ENCODE assay signal across 8 cellular contexts in the genomic region with DNA sequence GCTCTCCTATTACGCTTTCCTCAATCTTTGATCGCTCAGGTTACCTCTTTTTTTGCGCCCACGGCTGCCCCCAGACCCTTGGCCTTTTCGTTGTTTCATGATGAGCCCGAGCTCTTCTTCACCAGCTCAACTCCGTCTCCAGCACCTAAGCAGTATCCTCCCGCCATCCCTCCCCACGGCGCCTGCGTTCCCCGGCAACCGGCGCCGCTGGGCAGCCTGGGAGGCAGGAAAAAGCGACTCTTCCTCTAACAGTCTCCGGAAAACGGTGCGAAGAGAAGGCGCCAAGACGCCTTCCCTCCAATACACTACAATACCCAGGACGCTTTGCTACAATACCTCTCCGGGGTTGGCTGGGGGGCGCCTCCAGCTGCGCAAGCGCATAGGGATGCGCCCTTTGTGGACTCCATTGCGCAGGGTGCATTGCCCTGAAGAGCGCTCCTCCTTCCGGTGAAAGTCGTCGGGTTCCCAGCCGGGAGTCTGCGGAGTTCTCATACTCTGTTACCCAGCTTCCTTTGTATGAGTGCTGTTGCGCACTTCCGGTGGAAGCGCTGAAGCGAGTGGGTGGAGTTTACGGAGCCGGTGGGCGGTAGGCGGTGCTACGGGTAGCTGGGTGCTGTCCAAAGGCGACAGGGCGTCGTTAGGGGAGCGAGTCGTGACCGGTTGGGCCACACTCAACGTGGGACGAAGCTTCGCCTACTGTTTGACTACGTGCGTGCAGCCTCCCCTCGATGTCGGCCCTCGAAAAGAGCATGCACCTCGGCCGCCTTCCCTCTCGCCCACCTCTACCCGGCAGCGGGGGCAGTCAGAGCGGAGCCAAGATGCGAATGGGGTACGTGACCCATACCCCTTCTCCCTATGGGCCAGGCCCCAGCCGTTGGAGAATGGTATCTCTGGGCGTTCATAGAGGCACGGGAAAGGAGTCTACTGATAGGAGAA. TPM values are rescaled to one million over a fixed set of nuclear protein-coding genes. Genes with fewer than 3 reads are reported as not detected.
A peak's percentile ranks its signal among the peaks of the same experiment; 100 is the strongest.
DNase-seq lines count a peak whose midpoint lies in the region; ATAC-seq and TF ChIP-seq lines count a peak whose summit lies in the region.

A gene with protein sequence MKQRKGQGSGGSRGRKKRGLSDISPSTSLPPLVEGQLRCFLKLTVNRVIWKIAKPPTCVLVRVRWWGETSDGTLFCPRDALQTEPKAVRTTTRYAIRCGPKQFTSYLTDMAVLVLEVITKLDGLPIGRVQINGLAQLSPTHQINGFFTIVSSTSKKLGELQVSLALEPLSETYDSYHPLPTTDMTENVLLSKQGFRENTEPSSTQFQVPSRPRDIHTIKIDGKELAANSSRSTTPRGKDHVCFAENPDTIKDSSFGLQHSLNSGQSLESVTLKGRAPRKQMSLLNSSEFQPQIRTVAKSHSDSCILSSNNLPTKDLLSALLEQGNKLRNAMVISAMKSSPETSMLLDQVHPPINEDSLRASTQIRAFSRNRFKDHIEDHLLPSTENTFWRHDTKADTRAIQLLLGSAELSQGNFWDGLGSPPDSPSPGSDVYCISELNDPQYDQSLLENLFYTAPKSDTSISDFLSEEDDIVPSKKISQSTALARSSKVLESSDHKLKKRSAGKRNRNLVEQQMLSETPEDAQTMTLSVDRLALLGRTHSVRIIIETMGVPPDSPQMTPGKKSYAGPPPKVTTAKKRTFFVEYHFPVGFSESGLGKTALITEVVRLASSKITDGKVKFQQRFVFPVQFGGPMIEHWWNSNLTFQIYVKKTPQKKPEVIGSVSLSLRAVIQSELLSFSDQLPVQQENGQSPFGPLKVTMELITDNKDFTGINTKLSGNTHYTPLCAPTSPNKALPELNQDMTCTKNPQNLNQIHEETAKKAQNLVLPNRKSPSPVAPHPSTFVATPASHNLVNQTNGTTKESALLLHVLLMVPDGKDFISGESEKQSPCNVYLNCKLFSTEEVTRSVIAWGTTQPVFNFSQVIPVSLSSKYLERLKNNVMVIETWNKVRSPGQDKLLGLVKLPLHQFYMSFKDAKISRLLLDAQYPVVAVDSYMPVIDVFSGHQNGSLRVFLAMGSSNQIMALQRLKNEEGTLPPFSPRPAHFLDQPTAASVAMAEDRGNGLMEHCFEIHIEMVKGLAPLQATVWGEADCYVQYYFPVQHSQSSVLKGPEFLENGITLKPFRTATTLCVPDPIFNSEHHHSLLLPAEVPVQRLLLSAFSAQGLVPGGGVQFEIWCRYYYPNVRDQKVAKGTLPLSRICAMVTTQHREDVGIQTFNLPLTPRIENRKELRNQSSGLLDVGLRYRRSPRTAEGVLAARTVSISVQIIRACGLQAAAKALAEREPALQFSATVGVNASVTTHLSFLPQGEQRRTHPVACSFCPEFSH (N-terminal part only) (minus strand): TSS at position 309 of the 936 bp plus-strand sequence. CDS start 210 bp downstream, at position 99.
A gene with protein sequence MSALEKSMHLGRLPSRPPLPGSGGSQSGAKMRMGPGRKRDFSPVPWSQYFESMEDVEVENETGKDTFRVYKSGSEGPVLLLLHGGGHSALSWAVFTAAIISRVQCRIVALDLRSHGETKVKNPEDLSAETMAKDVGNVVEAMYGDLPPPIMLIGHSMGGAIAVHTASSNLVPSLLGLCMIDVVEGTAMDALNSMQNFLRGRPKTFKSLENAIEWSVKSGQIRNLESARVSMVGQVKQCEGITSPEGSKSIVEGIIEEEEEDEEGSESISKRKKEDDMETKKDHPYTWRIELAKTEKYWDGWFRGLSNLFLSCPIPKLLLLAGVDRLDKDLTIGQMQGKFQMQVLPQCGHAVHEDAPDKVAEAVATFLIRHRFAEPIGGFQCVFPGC (plus strand): TSS at position 596 of the 936 bp plus-strand sequence. CDS start 133 bp downstream, at position 729.

- ATAC-seq in lung (ENCODE audit: insufficient read depth, low FRiP score), result peak; percentile 97

- no peaks in the 10 kb centered on the region for H3K36me3 ChIP-seq in lung (ENCODE audit: control insufficient read depth in 2 of 2, insufficient read depth in 2 of 2, low read length in 2 of 2)

- 0% methylated on average over 68 of the region's 68 CpGs for WGBS in lung, 2 donors

- DNase-seq in COLO829 (ENCODE audit: low spot score) (peak; percentile 99), GM20000 (ENCODE audit: low spot score) (peak; percentile 90), HS-5 (ENCODE audit: low read depth) (peak; percentile 99), NK-92 (lab: John Stamatoyannopoulos, UW; ENCODE audit: unreplicated experiment) (peak; percentile 93), lung (ENCODE audit: low spot score) (peak; percentile 98)
- peak; percentile 90 to 93 for DNase-seq in activated CD8-positive, alpha-beta memory T cell treated with anti-CD3 and anti-CD28 coated beads for 1 hour (ENCODE audit: extremely low read depth in 1 of 2, low read depth in 1 of 2)
- DNase-seq in effector CD8-positive, alpha-beta T cell (lab: John Stamatoyannopoulos, UW), result peak; percentile 98
- DNase-seq in stimulated activated CD4-positive, alpha-beta T cell treated with anti-CD3 and anti-CD28 coated beads, TNF-alpha, amount 100 ng/mL, for 4 hours (ENCODE audit: low read depth in 3 of 3), result peak; percentile 84 to 96 (median 94)

- no peak for TF ChIP-seq CTCF in GM20000 (IDR thresholded peaks at IDR 0.05; ENCODE audit: extremely low read depth, missing control alignments)
- TF ChIP-seq CTCF in lung (IDR thresholded peaks at IDR 0.05; ENCODE audit: control extremely low read depth, extremely low read depth), result no peak

- peak within 1 kb of the TSS; percentile 85 to 96 for H3K27ac ChIP-seq in lung (ENCODE audit: low read depth in 1 of 2, low read length in 1 of 2)

- no peaks in the 10 kb centered on the region for H3K27me3 ChIP-seq in lung (ENCODE audit: control insufficient read depth, insufficient read depth)

- H3K4me3 ChIP-seq in lung, result peak within 1 kb of the TSS; percentile 85

- no peaks in the 10 kb centered on the region for H3K9me3 ChIP-seq in lung (ENCODE audit: control insufficient read depth in 2 of 2, insufficient read depth in 1 of 2, low read length in 1 of 2)

- H3K4me1 ChIP-seq in lung (ENCODE audit: control insufficient read depth in 2 of 2, insufficient read depth in 2 of 2, low read length in 2 of 2), result peaks cover 3 to 13% of the 10 kb centered on the region in 2 donors

RNA-seq across cellular contexts. Expression of the first gene that starts in this region (rescaled TPM):
- total RNA-seq in lung, result 10 to 100 TPM; 27.8 to 31.3 TPM
- 10 to 100 TPM; 10.2 to 13.7 TPM for polyA plus RNA-seq in lung

RNA-seq across cellular contexts. Expression of the second gene that starts in this region (rescaled TPM):
- total RNA-seq in lung, result 10 to 100 TPM; 34.6 to 37.7 TPM
- 10 to 100 TPM; 22.4 to 24.9 TPM for polyA plus RNA-seq in lung

Comparison
In these comparisons a context has a peak if more than half of its experiments do, and no peak if none do; other contexts are left out.
1. Peak in every context shown above with its lines: DNase-seq, ATAC-seq, H3K4me3 ChIP-seq and H3K27ac ChIP-seq.